Comparison of ENCODE assay signal across 12 cellular contexts in genomic region chr3:58047806-58048205, GRCh38. TPM values are rescaled to one million over a fixed set of nuclear protein-coding genes. Genes with fewer than 3 reads are reported as not detected.
A peak's percentile ranks its signal among the peaks of the same experiment; 100 is the strongest.
DNase-seq lines count a peak whose midpoint lies in the region; ATAC-seq and TF ChIP-seq lines count a peak whose summit lies in the region.
"Had no signal": no experiment of that assay in that cellular context is flagged by ENCODE, and none has a peak within 500 bp of the region (broad histone marks: within the 10 kb centered on the region; RNA-seq: fewer than 3 reads in every experiment).

No MANE protein-coding gene starts in this region.

- H3K4me1 Mint-ChIP-seq in MCF 10A (ENCODE audit: insufficient read depth, unreplicated experiment), result peaks cover 59% of the 10 kb centered on the region

- intact Hi-C loops in MCF 10A (cut with micrococcal nuclease), result no loop called here

- no peaks in the 10 kb centered on the region for H3K36me3 ChIP-seq in liver (ENCODE audit: control insufficient read depth in 4 of 4, insufficient read depth in 3 of 4, low read depth in 1 of 4, low read length in 3 of 4)
- H3K36me3 ChIP-seq in upper lobe of left lung, result no peaks in the 10 kb centered on the region
- H3K36me3 ChIP-seq: WERI-Rb-1 had no signal

- ATAC-seq in upper lobe of left lung (ENCODE audit: low FRiP score in 2 of 2), result no peak
- no peak for ATAC-seq in HG02571 (IDR thresholded peaks at IDR 0.05; ENCODE audit: unreplicated experiment)
- ATAC-seq: stimulated activated naive B cell treated with anti-CD40 and anti-IgM and Interleukin-4, amounts not matched to agents 10 μg/mL and 1 μg/mL and 100 μg/mL, for 72 hours had no signal

- H3K36me3 Mint-ChIP-seq in MCF 10A (ENCODE audit: insufficient read depth, unreplicated experiment), result peaks cover 7% of the 10 kb centered on the region
- H3K36me3 Mint-ChIP-seq: stimulated activated naive B cell treated with anti-CD40 and anti-IgM and Interleukin-4, amounts not matched to agents 10 μg/mL and 1 μg/mL and 100 μg/mL, for 72 hours had no signal

- no peaks in the 10 kb centered on the region for H3K9me3 Mint-ChIP-seq in MCF 10A (ENCODE audit: unreplicated experiment)
- H3K9me3 Mint-ChIP-seq: stimulated activated naive B cell treated with anti-CD40 and anti-IgM and Interleukin-4, amounts not matched to agents 10 μg/mL and 1 μg/mL and 100 μg/mL, for 72 hours had no signal

- H3K9ac ChIP-seq in liver (ENCODE audit: low read depth in 1 of 2, low read length in 2 of 2), result no peak overlapping the region

- TF ChIP-seq RAD21 in liver (IDR thresholded peaks at IDR 0.05), result no peak

- H3K9me3 ChIP-seq in liver (ENCODE audit: control insufficient read depth in 4 of 4, low read length in 3 of 4) (no peaks in the 10 kb centered on the region), upper lobe of left lung (no peaks in the 10 kb centered on the region)

- peak overlapping the region; percentile 80 to 91 for H3K27ac ChIP-seq in liver (ENCODE audit: low read depth in 1 of 2, low read length in 2 of 2)
- H3K27ac ChIP-seq in upper lobe of left lung, result peak overlapping the region in 3 of 4 donors; percentile 68 to 80 (median 78)
- H3K27ac ChIP-seq: WERI-Rb-1 had no signal

- 86% methylated on average over 5 of the region's 5 CpGs for WGBS in liver
- 80 to 86% methylated on average over 5 of the region's 5 CpGs for WGBS in upper lobe of left lung, 2 donors

- TF ChIP-seq POLR2A in upper lobe of left lung (IDR thresholded peaks at IDR 0.05), result no peak

- H3K4me3 ChIP-seq in liver (ENCODE audit: low read depth in 1 of 3, low read length in 3 of 3) (no peak overlapping the region), upper lobe of left lung (no peak overlapping the region)

- DNase-seq in HS-27A (ENCODE audit: low read depth), result peak; percentile 96
- peak; percentile 52 for DNase-seq in MCF 10A (ENCODE audit: unreplicated experiment)
- no peak for DNase-seq in upper lobe of left lung
- DNase-seq in NCI-H82 (lab: John Stamatoyannopoulos, UW), result no peak
- DNase-seq in stimulated activated CD4-positive, alpha-beta T cell treated with anti-CD3 and anti-CD28 coated beads, Interleukin-1b, Interleukin-23, amount 100 ng/mL, for 48 hours, result no peak
- DNase-seq: hypothalamus; NCI-H774; stimulated activated naive B cell treated with anti-CD40 and anti-IgM and Interleukin-4, amounts not matched to agents 10 μg/mL and 1 μg/mL and 100 μg/mL, for 72 hours; WERI-Rb-1 had no signal

- TF ChIP-seq EP300 in upper lobe of left lung (IDR thresholded peaks at IDR 0.05), result no peak

- POLR2A ChIA-PET in MCF 10A (lab: Yijun Ruan, JAX), result interaction anchor here (0.7 to 8.2 kb wide), 9 partner anchors 7 to 76 kb away, joined by 3 to 98 read pairs (median 3); partner anchors contain the start of gene FLNB

- CTCF ChIA-PET in MCF 10A (lab: Yijun Ruan, JAX), result interaction anchor here (1.3 to 1.6 kb wide), 2 partner anchors 24 to 85 kb away, joined by 3 to 4 read pairs; no protein-coding TSS in a partner anchor

- H3K4me3 Mint-ChIP-seq in MCF 10A (ENCODE audit: unreplicated experiment), result no peak overlapping the region
- H3K4me3 Mint-ChIP-seq: activated naive CD8-positive, alpha-beta T cell; stimulated activated naive B cell treated with anti-CD40 and anti-IgM and Interleukin-4, amounts not matched to agents 10 μg/mL and 1 μg/mL and 100 μg/mL, for 72 hours had no signal

- TF ChIP-seq CTCF in MCF 10A (IDR thresholded peaks at IDR 0.05; ENCODE audit: unreplicated experiment) (no peak), liver (IDR thresholded peaks at IDR 0.05; ENCODE audit: low read depth, low read length, missing input control) (no peak), upper lobe of left lung (IDR thresholded peaks at IDR 0.05) (no peak)

- BruUV-seq in MCF 10A (replicated peaks; lab: Mats Ljungman, UMichigan), result no TSS peak

- H3K27ac Mint-ChIP-seq in MCF 10A (ENCODE audit: low read depth, unreplicated experiment), result peak overlapping the region; percentile 95
- H3K27ac Mint-ChIP-seq: stimulated activated naive B cell treated with anti-CD40 and anti-IgM and Interleukin-4, amounts not matched to agents 10 μg/mL and 1 μg/mL and 100 μg/mL, for 72 hours had no signal

- H3K27me3 ChIP-seq in liver (ENCODE audit: control insufficient read depth in 4 of 4, insufficient read depth in 4 of 4, low read length in 3 of 4) (no peaks in the 10 kb centered on the region), upper lobe of left lung (no peaks in the 10 kb centered on the region)

- peaks cover 17 to 59% (median 32%) of the 10 kb centered on the region in 4 donors for H3K4me1 ChIP-seq in liver (ENCODE audit: control insufficient read depth in 4 of 4, insufficient read depth in 4 of 4, low read length in 3 of 4)
- H3K4me1 ChIP-seq in upper lobe of left lung, result peaks cover 36 to 65% (median 55%) of the 10 kb centered on the region in 4 donors

- H3K27me3 Mint-ChIP-seq in MCF 10A (ENCODE audit: insufficient read depth, unreplicated experiment), result no peaks in the 10 kb centered on the region
- H3K27me3 Mint-ChIP-seq: activated naive CD8-positive, alpha-beta T cell; stimulated activated naive B cell treated with anti-CD40 and anti-IgM and Interleukin-4, amounts not matched to agents 10 μg/mL and 1 μg/mL and 100 μg/mL, for 72 hours had no signal

TF ChIP-seq in liver, 16 proteins besides CTCF, POLR2A, EP300 and RAD21:
- TF ChIP-seq, protein P1, sequence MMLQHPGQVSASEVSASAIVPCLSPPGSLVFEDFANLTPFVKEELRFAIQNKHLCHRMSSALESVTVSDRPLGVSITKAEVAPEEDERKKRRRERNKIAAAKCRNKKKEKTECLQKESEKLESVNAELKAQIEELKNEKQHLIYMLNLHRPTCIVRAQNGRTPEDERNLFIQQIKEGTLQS (IDR thresholded peaks at IDR 0.05), result no peak
- no peak for TF ChIP-seq FOXA2 (IDR thresholded peaks at IDR 0.05)

RNA-seq across cellular contexts. Expression of gene FLNB, which starts 39.6 kb away (rescaled TPM):
- total RNA-seq in MCF 10A (2022), result 580 and 593 TPM in 2 replicates
- 100 to 1,000 TPM in 1 of 2 donors, 10 to 100 TPM in 1; 53.8 to 124 TPM for total RNA-seq in liver
- 10 to 100 TPM; 22.9 to 34.7 TPM for polyA plus RNA-seq in liver
- total RNA-seq in upper lobe of left lung, result 100 to 1,000 TPM; 101 to 193 (median 127) TPM

Comparison
In these comparisons a context has a peak if more than half of its experiments do, and no peak if none do; other contexts are left out.
1. DNase-seq: peak in HS-27A (single experiment) and MCF 10A (single experiment); none in upper lobe of left lung (0 of 2), NCI-H82 (single experiment) and stimulated activated CD4-positive, alpha-beta T cell treated with anti-CD3 and anti-CD28 coated beads, Interleukin-1b, Interleukin-23, amount 100 ng/mL, for 48 hours (single experiment).